Comparison of ENCODE assay signal across 12 cellular contexts in genomic region chr5:72380491-72381274, GRCh38.
A peak's percentile ranks its signal among the peaks of the same experiment; 100 is the strongest.
DNase-seq lines count a peak whose midpoint lies in the region; ATAC-seq and TF ChIP-seq lines count a peak whose summit lies in the region.
"Had no signal": no experiment of that assay in that cellular context is flagged by ENCODE, and none has a peak within 500 bp of the region (broad histone marks: within the 10 kb centered on the region; RNA-seq: fewer than 3 reads in every experiment).

No MANE protein-coding gene starts in this region.

- H3K27ac ChIP-seq in esophagus muscularis mucosa (replicated peaks in 1 of 4): peak overlapping the region in 3 of 4 donors; percentile 13 to 19 (median 15)
- peak overlapping the region in 1 of 4 donors; percentile 10 for H3K27ac ChIP-seq in esophagus squamous epithelium

- H3K4me1 ChIP-seq in esophagus muscularis mucosa (peaks cover 32 to 79% (median 64%) of the 10 kb centered on the region in 4 donors), esophagus squamous epithelium (peaks cover 0 to 46% (median 24%) of the 10 kb centered on the region in 3 donors)

- TF ChIP-seq POLR2A in NB4 (IDR thresholded peaks at IDR 0.05; ENCODE audit: extremely low read depth, insufficient read length) (no peak), esophagus muscularis mucosa (IDR thresholded peaks at IDR 0.05; ENCODE audit: low read depth) (no peak), esophagus squamous epithelium (IDR thresholded peaks at IDR 0.05) (no peak)

- no peak for TF ChIP-seq EP300 in esophagus muscularis mucosa (IDR thresholded peaks at IDR 0.05)

- DNase-seq in AG08396 (ENCODE audit: low spot score): peak; percentile 15
- DNase-seq in NB4 (ENCODE audit: low read depth): peak; percentile 69
- DNase-seq in esophagus muscularis mucosa (ENCODE audit: extremely low spot score): no peak
- no peak for DNase-seq in NCI-H2227 treated with DMSO at 0.1 percent for 48 hours (lab: John Stamatoyannopoulos, UW)
- no peak for DNase-seq in NCI-H2029 (lab: John Stamatoyannopoulos, UW)
- no peak for DNase-seq in esophagus squamous epithelium (lab: John Stamatoyannopoulos, UW)
- DNase-seq: activated T-cell treated with anti-CD3 and anti-CD28 coated beads, Interleukin-2, amount 50 U/mL, for 1 hour; central memory CD4-positive, alpha-beta T cell had no signal

- H3K27me3 ChIP-seq in esophagus muscularis mucosa (no peaks in the 10 kb centered on the region), esophagus squamous epithelium (no peaks in the 10 kb centered on the region)

- H3K4me3 ChIP-seq in NB4 (ENCODE audit: low read depth, low read length) (no peak overlapping the region), esophagus muscularis mucosa (no peak overlapping the region), esophagus squamous epithelium (no peak overlapping the region)
- H3K4me3 ChIP-seq: A549 had no signal

- WGBS in esophagus muscularis mucosa: 80% methylated on average over 7 of the region's 7 CpGs
- 75 to 82% methylated on average over 6 to 7 of the region's 7 CpGs for WGBS in esophagus squamous epithelium, 2 donors

- intact Hi-C loops in esophagus muscularis mucosa (cut with DNase I) (no loop called here), esophagus squamous epithelium (cut with DNase I) (no loop called here)

- ATAC-seq in GM19351 (IDR thresholded peaks at IDR 0.05; ENCODE audit: unreplicated experiment): peak; percentile 63
- no peak for ATAC-seq in HG03457 (IDR thresholded peaks at IDR 0.05; ENCODE audit: unreplicated experiment)
- ATAC-seq: A549, HCT116 had no signal

- H3K36me3 ChIP-seq in esophagus muscularis mucosa (no peaks in the 10 kb centered on the region), esophagus squamous epithelium (no peaks in the 10 kb centered on the region)

- no peak for TF ChIP-seq CTCF in NB4 (IDR thresholded peaks at IDR 0.05; ENCODE audit: low read depth, low read length)
- TF ChIP-seq CTCF in esophagus muscularis mucosa (IDR thresholded peaks at IDR 0.05): no peak
- TF ChIP-seq CTCF in esophagus squamous epithelium (IDR thresholded peaks at IDR 0.05): no peak

- H3K9me3 ChIP-seq in esophagus muscularis mucosa: no peaks in the 10 kb centered on the region
- H3K9me3 ChIP-seq in esophagus squamous epithelium: no peaks in the 10 kb centered on the region
- H3K9me3 ChIP-seq: A549 had no signal

Comparison
In these comparisons a context has a peak if more than half of its experiments do, and no peak if none do; other contexts are left out.
1. DNase-seq: peak in AG08396 (single experiment) and NB4 (single experiment); none in esophagus muscularis mucosa (single experiment), NCI-H2227 treated with DMSO at 0.1 percent for 48 hours (single experiment), NCI-H2029 (single experiment) and esophagus squamous epithelium (single experiment).